In the genomic region with DNA sequence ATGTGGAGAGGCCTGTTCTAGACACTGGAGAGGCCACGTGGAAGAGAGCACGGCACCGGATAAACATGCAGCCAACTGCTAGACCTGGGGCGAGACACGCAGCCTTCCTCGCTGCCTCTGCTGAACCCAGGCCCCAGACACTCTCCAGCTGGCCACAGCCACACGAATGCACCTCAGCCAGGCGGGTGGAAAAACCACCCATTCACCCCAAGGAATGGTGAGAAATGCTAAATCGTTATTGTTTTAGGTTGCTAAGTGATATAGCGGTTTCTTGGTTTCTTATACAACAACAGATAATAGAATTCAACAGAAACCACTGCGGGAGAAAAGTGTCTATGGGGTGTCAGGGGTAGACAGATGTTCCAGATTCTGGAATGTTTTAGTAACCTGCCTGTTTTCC, we compare ENCODE assay signal across 19 cellular contexts. TPM values are rescaled to one million over a fixed set of nuclear protein-coding genes. Genes with fewer than 3 reads are reported as not detected.
A peak's percentile ranks its signal among the peaks of the same experiment; 100 is the strongest.
DNase-seq lines count a peak whose midpoint lies in the region; ATAC-seq and TF ChIP-seq lines count a peak whose summit lies in the region.
"Had no signal": no experiment of that assay in that cellular context is flagged by ENCODE, and none has a peak within 500 bp of the region (broad histone marks: within the 10 kb centered on the region; RNA-seq: fewer than 3 reads in every experiment).

No MANE protein-coding gene starts in this region.

- CTCF ChIA-PET in CD8-positive, alpha-beta T cell (lab: Charles Lee) = interaction anchor here (0.9 kb wide), 1 partner anchor 79 kb away, joined by 3 read pairs; no protein-coding TSS in a partner anchor

- peaks cover 5% of the 10 kb centered on the region for H3K36me3 Mint-ChIP-seq in CD8-positive, alpha-beta T cell
- H3K36me3 Mint-ChIP-seq in activated T-helper 2 cell treated with anti-CD3 and anti-CD28 coated beads, Interferon-gamma antibody, Interleukin-2, Interleukin-4, amounts not matched to agents 10 μg/mL and 5 μg/mL and 100 μg/mL, durations not matched to agents 14 hours and 24 hours and 36 hours (ENCODE audit: low read depth) = peaks cover 11% of the 10 kb centered on the region
- peaks cover 0 to under 1% of the 10 kb centered on the region in 2 donors for H3K36me3 Mint-ChIP-seq in naive B cell

- H3K9me3 ChIP-seq in CD8-positive, alpha-beta T cell (ENCODE audit: low read length) = no peaks in the 10 kb centered on the region
- H3K9me3 ChIP-seq: ascending aorta, HAP-1, MG63, pancreas, upper lobe of left lung had no signal

- no peak overlapping the region for H3K4me3 Mint-ChIP-seq in CD8-positive, alpha-beta T cell
- H3K4me3 Mint-ChIP-seq in activated T-helper 2 cell treated with anti-CD3 and anti-CD28 coated beads, Interferon-gamma antibody, Interleukin-2, Interleukin-4, amounts not matched to agents 10 μg/mL and 5 μg/mL and 100 μg/mL, durations not matched to agents 14 hours and 24 hours and 36 hours (ENCODE audit: low read depth) = no peak overlapping the region
- H3K4me3 Mint-ChIP-seq in naive B cell = no peak overlapping the region

- TF ChIP-seq CTCF in CD8-positive, alpha-beta T cell (IDR thresholded peaks at IDR 0.05) = no peak

- no peaks in the 10 kb centered on the region for H3K36me3 ChIP-seq in CD8-positive, alpha-beta T cell (ENCODE audit: insufficient read depth, low read length)
- H3K36me3 ChIP-seq: ascending aorta, HAP-1, pancreas, upper lobe of left lung had no signal

- no peak for ATAC-seq in CD8-positive, alpha-beta T cell
- peak; percentile 6 to 8 for ATAC-seq in naive B cell (ENCODE audit: low read depth in 2 of 2)
- ATAC-seq in HG03097 (IDR thresholded peaks at IDR 0.05; ENCODE audit: low FRiP score, unreplicated experiment) = no peak
- ATAC-seq: pancreas had no signal

- H3K9me3 Mint-ChIP-seq in CD8-positive, alpha-beta T cell = no peaks in the 10 kb centered on the region
- no peaks in the 10 kb centered on the region for H3K9me3 Mint-ChIP-seq in activated T-helper 2 cell treated with anti-CD3 and anti-CD28 coated beads, Interferon-gamma antibody, Interleukin-2, Interleukin-4, amounts not matched to agents 10 μg/mL and 5 μg/mL and 100 μg/mL, durations not matched to agents 14 hours and 24 hours and 36 hours
- no peaks in the 10 kb centered on the region for H3K9me3 Mint-ChIP-seq in naive B cell

- no peaks in the 10 kb centered on the region for H3K27me3 Mint-ChIP-seq in CD8-positive, alpha-beta T cell (ENCODE audit: low read depth)
- H3K27me3 Mint-ChIP-seq in activated T-helper 2 cell treated with anti-CD3 and anti-CD28 coated beads, Interferon-gamma antibody, Interleukin-2, Interleukin-4, amounts not matched to agents 10 μg/mL and 5 μg/mL and 100 μg/mL, durations not matched to agents 14 hours and 24 hours and 36 hours (ENCODE audit: low read depth) = no peaks in the 10 kb centered on the region
- H3K27me3 Mint-ChIP-seq in naive B cell = no peaks in the 10 kb centered on the region

- peaks cover 95% of the 10 kb centered on the region for H3K4me1 Mint-ChIP-seq in CD8-positive, alpha-beta T cell (ENCODE audit: low read depth)
- peaks cover 69% of the 10 kb centered on the region for H3K4me1 Mint-ChIP-seq in activated T-helper 2 cell treated with anti-CD3 and anti-CD28 coated beads, Interferon-gamma antibody, Interleukin-2, Interleukin-4, amounts not matched to agents 10 μg/mL and 5 μg/mL and 100 μg/mL, durations not matched to agents 14 hours and 24 hours and 36 hours (ENCODE audit: low read depth)
- peaks cover 79 to 99% (median 86%) of the 10 kb centered on the region in 3 donors for H3K4me1 Mint-ChIP-seq in naive B cell

- H3K4me3 ChIP-seq in CD8-positive, alpha-beta T cell (ENCODE audit: low read depth, low read length) = no peak overlapping the region
- H3K4me3 ChIP-seq: ascending aorta, HAP-1, MG63, pancreas, upper lobe of left lung had no signal

- peaks cover 67% of the 10 kb centered on the region for H3K4me1 ChIP-seq in CD8-positive, alpha-beta T cell (ENCODE audit: insufficient read depth, low read length)
- H3K4me1 ChIP-seq: ascending aorta, HAP-1 had no signal

- POLR2A ChIA-PET in CD8-positive, alpha-beta T cell (lab: Charles Lee) = no interaction called here

- H3K27me3 ChIP-seq in CD8-positive, alpha-beta T cell (ENCODE audit: insufficient read depth, low read length) = no peaks in the 10 kb centered on the region
- H3K27me3 ChIP-seq: ascending aorta, MG63, pancreas, upper lobe of left lung had no signal

- H3K27ac Mint-ChIP-seq in CD8-positive, alpha-beta T cell = peak overlapping the region; percentile 63
- H3K27ac Mint-ChIP-seq in activated T-helper 2 cell treated with anti-CD3 and anti-CD28 coated beads, Interferon-gamma antibody, Interleukin-2, Interleukin-4, amounts not matched to agents 10 μg/mL and 5 μg/mL and 100 μg/mL, durations not matched to agents 14 hours and 24 hours and 36 hours = peak overlapping the region; percentile 34
- peak overlapping the region in 5 of 6 donors; percentile 52 to 79 (median 73) for H3K27ac Mint-ChIP-seq in naive B cell

- no peak overlapping the region for H3K27ac ChIP-seq in CD8-positive, alpha-beta T cell (ENCODE audit: low read depth, low read length)
- H3K27ac ChIP-seq: ascending aorta, pancreas had no signal

- intact Hi-C loops in CD8-positive, alpha-beta T cell (cut with DNase I, micrococcal nuclease) = loop anchor here in 1 of 2 experiments (5.0 kb wide), 1 partner anchor 42 kb away; no protein-coding TSS in a partner anchor
- intact Hi-C loops in activated T-helper 2 cell treated with anti-CD3 and anti-CD28 coated beads, Interferon-gamma antibody, Interleukin-2, Interleukin-4, amounts not matched to agents 10 μg/mL and 5 μg/mL and 100 μg/mL, durations not matched to agents 14 hours and 24 hours and 36 hours (cut with micrococcal nuclease) = no loop called here

- peak; percentile 37 for DNase-seq in DMS79 (lab: John Stamatoyannopoulos, UW)
- DNase-seq in DMS79 treated with DMSO at 0.1 percent for 48 hours (lab: John Stamatoyannopoulos, UW) = no peak
- DNase-seq in CD8-positive, alpha-beta T cell = no peak
- DNase-seq in activated T-helper 2 cell treated with anti-CD3 and anti-CD28 coated beads, Interferon-gamma antibody, Interleukin-2, Interleukin-4, amounts not matched to agents 10 μg/mL and 5 μg/mL and 100 μg/mL, durations not matched to agents 14 hours and 24 hours and 36 hours (ENCODE audit: low spot score) = no peak
- no peak for DNase-seq in naive B cell
- DNase-seq in NCI-H2029 (lab: John Stamatoyannopoulos, UW) = no peak
- DNase-seq in NK-92 treated with Interleukin-12 subunit alpha and Interleukin-12 subunit beta, amount 100 ng/mL, for 24 hours (lab: John Stamatoyannopoulos, UW) = no peak
- DNase-seq: 8988T; activated CD4-positive, CD25-positive, alpha-beta regulatory T cell treated with anti-CD3 and anti-CD28 coated beads, Interleukin-2, amount 50 U/mL, for 72 hours; MG63; NCI-H1930; NCI-H82; pancreas; RPMI8226; stimulated activated CD4-positive, alpha-beta T cell treated with anti-CD3 and anti-CD28 coated beads, Interleukin-4, amount 100 ng/mL, for 24 hours; upper lobe of left lung had no signal

RNA-seq across cellular contexts. Expression of a gene that starts 52.5 kb away (rescaled TPM):
- 10 to 100 TPM; 69.9 to 71.5 TPM for total RNA-seq in CD8-positive, alpha-beta T cell
- 119 and 127 TPM in 2 replicates for total RNA-seq in activated T-helper 2 cell treated with anti-CD3 and anti-CD28 coated beads, Interferon-gamma antibody, Interleukin-2, Interleukin-4, amounts not matched to agents 10 μg/mL and 5 μg/mL and 100 μg/mL, durations not matched to agents 14 hours and 24 hours and 36 hours
- polyA plus RNA-seq in naive B cell (ENCODE audit: low read depth in 6 of 6) = 10 to 100 TPM; 30.2 to 63.1 (median 37.2) TPM

Comparison
In these comparisons a context has a peak if more than half of its experiments do, and no peak if none do; other contexts are left out.
1. ATAC-seq: peak in naive B cell (2 of 2); none in CD8-positive, alpha-beta T cell (single experiment) and HG03097 (single experiment).
2. Peak in every context shown above with its lines, with median percentiles within 50 percentile points of each other: H3K27ac Mint-ChIP-seq.